In genomic region chr6:13733178-13733851, GRCh38 we compare ENCODE assay signal across 8 cellular contexts. TPM values are rescaled to one million over a fixed set of nuclear protein-coding genes. Genes with fewer than 3 reads are reported as not detected.
DNase-seq lines count a peak whose midpoint lies in the region; ATAC-seq and TF ChIP-seq lines count a peak whose summit lies in the region.

No MANE protein-coding gene starts in this region.

- intact Hi-C loops in posterior vena cava (cut with DNase I) = no loop called here

- no peaks in the 10 kb centered on the region for H3K9me3 Mint-ChIP-seq in activated T-cell treated with anti-CD3 and anti-CD28 coated beads, Interleukin-2, amount 50 U/mL, for 24 hours

- no peak for TF ChIP-seq CTCF in fibroblast of villous mesenchyme (IDR thresholded peaks at IDR 0.05; ENCODE audit: insufficient read depth, low read depth, low read length)

- peak overlapping the region; percentile 43 for H3K4me3 ChIP-seq in fibroblast of villous mesenchyme (ENCODE audit: low read depth, low read length)

- peak; percentile 66 for DNase-seq in DMS53 (lab: John Stamatoyannopoulos, UW)
- DNase-seq in NCI-H748 treated with DMSO at 0.1 percent for 48 hours (lab: John Stamatoyannopoulos, UW) = peak; percentile 59
- DNase-seq in fibroblast of villous mesenchyme (ENCODE audit: low read depth) = peak; percentile 94
- peak; percentile 86 for DNase-seq in posterior vena cava (ENCODE audit: low spot score)
- DNase-seq in activated CD4-positive, alpha-beta T cell treated with anti-CD3 and anti-CD28 coated beads, Interleukin-2, amount 50 U/mL, for 4 hours = no peak
- DNase-seq in activated T-cell treated with anti-CD3 and anti-CD28 coated beads, Interleukin-2, amount 50 U/mL, for 24 hours = no peak
- no peak for DNase-seq in activated gamma-delta T cell (lab: John Stamatoyannopoulos, UW)

- peaks cover 9% of the 10 kb centered on the region for H3K4me1 Mint-ChIP-seq in activated T-cell treated with anti-CD3 and anti-CD28 coated beads, Interleukin-2, amount 50 U/mL, for 24 hours (ENCODE audit: low read depth)

- H3K27me3 Mint-ChIP-seq in activated T-cell treated with anti-CD3 and anti-CD28 coated beads, Interleukin-2, amount 50 U/mL, for 24 hours = peaks cover 6% of the 10 kb centered on the region

- ATAC-seq in HG02840 (IDR thresholded peaks at IDR 0.05; ENCODE audit: low FRiP score, unreplicated experiment) = no peak

- H3K4me3 Mint-ChIP-seq in activated T-cell treated with anti-CD3 and anti-CD28 coated beads, Interleukin-2, amount 50 U/mL, for 24 hours = no peak overlapping the region

- H3K36me3 Mint-ChIP-seq in activated T-cell treated with anti-CD3 and anti-CD28 coated beads, Interleukin-2, amount 50 U/mL, for 24 hours (ENCODE audit: low read depth) = no peaks in the 10 kb centered on the region

- no peak overlapping the region for H3K27ac Mint-ChIP-seq in activated T-cell treated with anti-CD3 and anti-CD28 coated beads, Interleukin-2, amount 50 U/mL, for 24 hours

RNA-seq across cellular contexts. Expression of gene RANBP9, which starts 21.7 kb away (rescaled TPM):
- total RNA-seq in fibroblast of villous mesenchyme = 25.5 and 26.4 TPM in 2 replicates
- 10 to 100 TPM; 33.9 to 36.9 TPM for total RNA-seq in posterior vena cava

Comparison
In these comparisons a context has a peak if more than half of its experiments do, and no peak if none do; other contexts are left out.
1. DNase-seq: peak in DMS53 (single experiment), NCI-H748 treated with DMSO at 0.1 percent for 48 hours (single experiment), fibroblast of villous mesenchyme (single experiment) and posterior vena cava (single experiment); none in activated CD4-positive, alpha-beta T cell treated with anti-CD3 and anti-CD28 coated beads, Interleukin-2, amount 50 U/mL, for 4 hours (0 of 2), activated T-cell treated with anti-CD3 and anti-CD28 coated beads, Interleukin-2, amount 50 U/mL, for 24 hours (single experiment) and activated gamma-delta T cell (single experiment).